Comparison of ENCODE assay signal across 8 cellular contexts in genomic region chr19:3760871-3761361, GRCh38. TPM values are rescaled to one million over a fixed set of nuclear protein-coding genes. Genes with fewer than 3 reads are reported as not detected.
DNase-seq lines count a peak whose midpoint lies in the region; ATAC-seq and TF ChIP-seq lines count a peak whose summit lies in the region.

No MANE protein-coding gene starts in this region.

- peaks cover 3% of the 10 kb centered on the region for H3K4me1 ChIP-seq in hepatocyte (ENCODE audit: insufficient read depth)
- H3K4me1 ChIP-seq in spleen: peaks cover 32 to 80% (median 53%) of the 10 kb centered on the region in 6 donors

- H3K9me3 ChIP-seq in hepatocyte (ENCODE audit: low read depth) (no peaks in the 10 kb centered on the region), spleen (no peaks in the 10 kb centered on the region)

- H3K27ac ChIP-seq in hepatocyte (peak overlapping the region; percentile 75), spleen (peak overlapping the region; percentile 93 to 100 (median 99))

- TF ChIP-seq CTCF in hepatocyte (IDR thresholded peaks at IDR 0.05; ENCODE audit: poor library complexity) (no peak), spleen (IDR thresholded peaks at IDR 0.05 in 8 of 11, conservative IDR thresholded peaks at IDR 0.05 in 3 of 11) (no peak)

- TF ChIP-seq POLR2A in spleen (IDR thresholded peaks at IDR 0.05): no peak

- no peaks in the 10 kb centered on the region for H3K27me3 ChIP-seq in hepatocyte
- H3K27me3 ChIP-seq in spleen (replicated peaks in 1 of 7): no peaks in the 10 kb centered on the region

- peaks cover 27% of the 10 kb centered on the region for H3K79me2 ChIP-seq in hepatocyte

- ATAC-seq in HG03439 (IDR thresholded peaks at IDR 0.05; ENCODE audit: unreplicated experiment) (no peak), GM18909 (IDR thresholded peaks at IDR 0.05; ENCODE audit: poor library complexity, unreplicated experiment) (no peak)

- DNase-seq in DMS53 (lab: John Stamatoyannopoulos, UW): peak; percentile 27
- no peak for DNase-seq in DMS53 treated with DMSO at 0.1 percent for 48 hours (lab: John Stamatoyannopoulos, UW; ENCODE audit: unreplicated experiment)
- DNase-seq in activated T-cell treated with anti-CD3 and anti-CD28 coated beads, Interleukin-2, amount 50 U/mL, for 48 hours: peak; percentile 31 to 37
- DNase-seq in hepatocyte (ENCODE audit: low spot score): no peak
- DNase-seq in spleen: no peak
- no peak for DNase-seq in NCI-H1930 (lab: John Stamatoyannopoulos, UW)

- no peaks in the 10 kb centered on the region for H3K9me2 ChIP-seq in hepatocyte (replicated peaks; ENCODE audit: insufficient read depth)

- H4K20me1 ChIP-seq in hepatocyte (ENCODE audit: insufficient read depth, poor library complexity, severe bottlenecking): no peaks in the 10 kb centered on the region

- WGBS in hepatocyte (ENCODE audit: low lambda C conversion rate, missing lambda C conversion rate): 49% methylated on average over 7 of the region's 7 CpGs
- 30 to 51% (median 41%) methylated on average over 4 to 7 of the region's 7 CpGs for WGBS in spleen, 5 donors

- peak overlapping the region; percentile 94 for H3K4me2 ChIP-seq in hepatocyte

- intact Hi-C loops in spleen (cut with DNase I; ENCODE audit: low total_unique reads): no loop called here

- H3K36me3 ChIP-seq in hepatocyte (replicated peaks; ENCODE audit: insufficient read depth, low read depth): no peaks in the 10 kb centered on the region
- peaks cover 0 to 54% (median 34%) of the 10 kb centered on the region in 6 donors for H3K36me3 ChIP-seq in spleen

- peak overlapping the region; percentile 98 for H2AFZ ChIP-seq in hepatocyte

- H3K4me3 ChIP-seq in hepatocyte (peak overlapping the region; percentile 97), spleen (peak overlapping the region; percentile 51 to 87 (median 74))

RNA-seq across cellular contexts. Expression of gene APBA3, which starts 0.6 kb away (rescaled TPM):
- 20.7 and 27.1 TPM in 2 replicates for total RNA-seq in hepatocyte
- 25.5 and 29.0 TPM in 2 replicates for polyA plus RNA-seq in hepatocyte
- total RNA-seq in spleen: 10 to 100 TPM; 28.8 to 37.1 (median 34.3) TPM
- 10 to 100 TPM; 17.1 to 30.8 (median 17.5) TPM for polyA plus RNA-seq in spleen

RNA-seq across cellular contexts. Expression of gene MRPL54, which starts 1.6 kb away (rescaled TPM):
- total RNA-seq in hepatocyte (39.0 and 42.2 TPM in 2 replicates), spleen (10 to 100 TPM; 38.7 to 66.2 (median 48.2) TPM)
- polyA plus RNA-seq in hepatocyte (71.2 and 86.8 TPM in 2 replicates), spleen (100 to 1,000 TPM; 128 to 157 (median 140) TPM)

RNA-seq across cellular contexts. Expression of gene RAX2, which starts 11.1 kb away (rescaled TPM):
- not detected in 2 replicates for total RNA-seq in hepatocyte
- 0.22 TPM in 1 of 2 replicates, not detected in the other for polyA plus RNA-seq in hepatocyte
- not detected for total RNA-seq in spleen
- polyA plus RNA-seq in spleen: not detected

RNA-seq across cellular contexts. Expression of gene MATK, which starts 25.3 kb away (rescaled TPM):
- not detected in 2 replicates for total RNA-seq in hepatocyte
- polyA plus RNA-seq in hepatocyte: 0.34 and 0.50 TPM in 2 replicates
- 10 to 100 TPM in 6 of 7 donors, 1 to 10 TPM in 1; 8.1 to 22.6 (median 15.2) TPM for total RNA-seq in spleen
- polyA plus RNA-seq in spleen: 10 to 100 TPM; 16.2 to 19.1 (median 18.7) TPM

RNA-seq across cellular contexts. Expression of gene TJP3, which starts 52.7 kb away (rescaled TPM):
- total RNA-seq in hepatocyte (23.7 and 24.4 TPM in 2 replicates), spleen (1 to 10 TPM in 6 of 7 donors, under 1 TPM in 1; 0.75 to 9.0 (median 2.5) TPM)
- polyA plus RNA-seq in hepatocyte (49.2 and 56.9 TPM in 2 replicates), spleen (1 to 10 TPM in 2 of 3 donors, under 1 TPM in 1; 0.39 to 1.1 (median 1.1) TPM)

Comparison
In these comparisons a context has a peak if more than half of its experiments do, and no peak if none do; other contexts are left out.
1. DNase-seq: peak in DMS53 (single experiment) and activated T-cell treated with anti-CD3 and anti-CD28 coated beads, Interleukin-2, amount 50 U/mL, for 48 hours (2 of 2); none in DMS53 treated with DMSO at 0.1 percent for 48 hours (single experiment), hepatocyte (single experiment), spleen (single experiment) and NCI-H1930 (0 of 2).